ENCODE assay signal across 8 cellular contexts in genomic region chr6:34791164-34791841, GRCh38. TPM values are rescaled to one million over a fixed set of nuclear protein-coding genes. Genes with fewer than 3 reads are reported as not detected.
A peak's percentile ranks its signal among the peaks of the same experiment; 100 is the strongest.
DNase-seq lines count a peak whose midpoint lies in the region; ATAC-seq, FAIRE-seq and TF ChIP-seq lines count a peak whose summit lies in the region.

No MANE protein-coding gene starts in this region.

- H3K79me2 ChIP-seq in endothelial cell of umbilical vein (ENCODE audit: control insufficient read depth, insufficient read depth, low read length), result peaks cover 2% of the 10 kb centered on the region

- peak overlapping the region; percentile 97 for H3K4me2 ChIP-seq in endothelial cell of umbilical vein (ENCODE audit: insufficient read depth, low read length)

- no peaks in the 10 kb centered on the region for H3K9me1 ChIP-seq in endothelial cell of umbilical vein (replicated peaks; ENCODE audit: control insufficient read depth, extremely low read depth, insufficient read depth, low read length)

- peak overlapping the region; percentile 100 for H2AFZ ChIP-seq in endothelial cell of umbilical vein (ENCODE audit: low read depth, low read length)

- dilution Hi-C loops in endothelial cell of umbilical vein (cut with MboI; ENCODE audit: extremely low pct_ligation_motif_present, low sequenced_read_pairs), result no loop called here

- H3K4me1 Mint-ChIP-seq in activated CD8-positive, alpha-beta T cell treated with anti-CD3 and anti-CD28 coated beads, Interleukin-2, amount 10 ng/mL, durations not matched to agents 7 days and 5 days (ENCODE audit: low read depth), result peaks cover 20% of the 10 kb centered on the region
- H3K4me1 Mint-ChIP-seq in stimulated activated memory B cell treated with anti-CD40 and anti-IgM and Interleukin-4, amounts not matched to agents 10 μg/mL and 1 μg/mL and 100 μg/mL, for 72 hours, result peaks cover 29% of the 10 kb centered on the region

- POLR2A ChIA-PET in activated CD8-positive, alpha-beta T cell treated with anti-CD3 and anti-CD28 coated beads, Interleukin-2, amount 10 ng/mL, durations not matched to agents 7 days and 5 days (lab: Charles Lee), result interaction anchor here (0.6 to 2.7 kb wide), 15 partner anchors 13 to 401 kb away, joined by 3 to 24 read pairs (median 4); partner anchors contain the start of genes ANKS1A, ILRUN, SNRPC and TAF11
- POLR2A ChIA-PET in endothelial cell of umbilical vein (lab: Charles Lee), result interaction anchor here (0.9 kb wide), 1 partner anchor 96 kb away, joined by 3 read pairs; the partner anchor contains the start of gene TAF11

- BruUV-seq in endothelial cell of umbilical vein (replicated peaks; lab: Mats Ljungman, UMichigan), result TSS peak; percentile 37

- H3K9me3 ChIP-seq in endothelial cell of umbilical vein (replicated peaks; ENCODE audit: control insufficient read depth, insufficient read depth, low read length) (no peaks in the 10 kb centered on the region), mononuclear cell (ENCODE audit: low read depth, low read length) (no peaks in the 10 kb centered on the region)

- peak overlapping the region; percentile 30 for H3K27ac ChIP-seq in endothelial cell of umbilical vein (ENCODE audit: insufficient read depth, low read depth, low read length)

- DNase-seq in activated T-cell treated with anti-CD3 and anti-CD28 coated beads for 1 hour (ENCODE audit: low read depth) (peak; percentile 26), NCI-H2227 treated with DMSO at 0.1 percent for 48 hours (lab: John Stamatoyannopoulos, UW) (peak; percentile 49), endothelial cell of umbilical vein (ENCODE audit: low read depth, low spot score) (no peak)
- DNase-seq in activated T-cell treated with anti-CD3 and anti-CD28 coated beads, Interleukin-2, amount 50 U/mL, for 48 hours, result no peak
- no peak for DNase-seq in activated CD8-positive, alpha-beta T cell treated with anti-CD3 and anti-CD28 coated beads, Interleukin-2, amount 10 ng/mL, durations not matched to agents 7 days and 5 days

- peaks cover 21% of the 10 kb centered on the region for H3K4me1 ChIP-seq in endothelial cell of umbilical vein (ENCODE audit: control insufficient read depth, extremely low read depth, insufficient read depth, low read length)
- peaks cover 22% of the 10 kb centered on the region for H3K4me1 ChIP-seq in mononuclear cell (ENCODE audit: insufficient read depth, low read length)

- CTCF ChIA-PET in activated CD8-positive, alpha-beta T cell treated with anti-CD3 and anti-CD28 coated beads, Interleukin-2, amount 10 ng/mL, durations not matched to agents 7 days and 5 days (lab: Charles Lee), result interaction anchor here (0.7 to 1.6 kb wide), 16 partner anchors 8 to 542 kb away, joined by 3 to 13 read pairs (median 4); partner anchors contain the start of genes SNRPC and TAF11
- CTCF ChIA-PET in endothelial cell of umbilical vein (lab: Charles Lee), result interaction anchor here (1.0 to 2.9 kb wide), 18 partner anchors 14 to 448 kb away, joined by 3 to 14 read pairs (median 5); partner anchors contain the start of genes ANKS1A, ILRUN, SNRPC and TAF11

- FAIRE-seq in endothelial cell of umbilical vein (lab: Jason Lieb, UNC), result peak; percentile 59

- peak in 1 of 2 donors; percentile 4 for TF ChIP-seq CTCF in endothelial cell of umbilical vein (IDR thresholded peaks at IDR 0.05; ENCODE audit: extremely low read depth in 1 of 2, insufficient read depth in 1 of 2, low read depth in 1 of 2, low read length in 2 of 2)

- H3K27me3 ChIP-seq in endothelial cell of umbilical vein (ENCODE audit: control insufficient read depth in 2 of 2, insufficient read depth in 2 of 2, low read length in 2 of 2) (no peaks in the 10 kb centered on the region), mononuclear cell (ENCODE audit: insufficient read depth, low read length) (no peaks in the 10 kb centered on the region)

- intact Hi-C loops in endothelial cell of umbilical vein (cut with micrococcal nuclease), result loop anchor here (1.0 kb wide), 1 partner anchor 97 kb away; the partner anchor contains the start of gene TAF11

- H3K36me3 ChIP-seq in endothelial cell of umbilical vein (ENCODE audit: control insufficient read depth in 2 of 2, extremely low read depth in 1 of 2, insufficient read depth in 2 of 2, low read length in 2 of 2), result no peaks in the 10 kb centered on the region

- peaks cover 4% of the 10 kb centered on the region for H3K36me3 Mint-ChIP-seq in activated CD8-positive, alpha-beta T cell treated with anti-CD3 and anti-CD28 coated beads, Interleukin-2, amount 10 ng/mL, durations not matched to agents 7 days and 5 days (ENCODE audit: low read depth)
- peaks cover 4% of the 10 kb centered on the region for H3K36me3 Mint-ChIP-seq in stimulated activated memory B cell treated with anti-CD40 and anti-IgM and Interleukin-4, amounts not matched to agents 10 μg/mL and 1 μg/mL and 100 μg/mL, for 72 hours

- no peak for TF ChIP-seq POLR2A in endothelial cell of umbilical vein (IDR thresholded peaks at IDR 0.05; ENCODE audit: low read depth, low read length)

- ATAC-seq in HG02840 (IDR thresholded peaks at IDR 0.05; ENCODE audit: low FRiP score, unreplicated experiment), result peak; percentile 41
- peak; percentile 36 for ATAC-seq in activated CD8-positive, alpha-beta T cell treated with anti-CD3 and anti-CD28 coated beads, Interleukin-2, amount 10 ng/mL, durations not matched to agents 7 days and 5 days
- ATAC-seq in stimulated activated memory B cell treated with anti-CD40 and anti-IgM and Interleukin-4, amounts not matched to agents 10 μg/mL and 1 μg/mL and 100 μg/mL, for 72 hours, result peak; percentile 53

- H3K27me3 Mint-ChIP-seq in activated CD8-positive, alpha-beta T cell treated with anti-CD3 and anti-CD28 coated beads, Interleukin-2, amount 10 ng/mL, durations not matched to agents 7 days and 5 days (ENCODE audit: low read depth), result no peaks in the 10 kb centered on the region
- no peaks in the 10 kb centered on the region for H3K27me3 Mint-ChIP-seq in stimulated activated memory B cell treated with anti-CD40 and anti-IgM and Interleukin-4, amounts not matched to agents 10 μg/mL and 1 μg/mL and 100 μg/mL, for 72 hours

- H3K4me3 ChIP-seq in endothelial cell of umbilical vein (replicated peaks in 1 of 3; ENCODE audit: insufficient read depth in 1 of 3, low read depth in 1 of 3, low read length in 3 of 3) (peak overlapping the region; percentile 77 to 97 (median 82)), mononuclear cell (ENCODE audit: low read length) (peak overlapping the region; percentile 75)

- H3K9me3 Mint-ChIP-seq in activated CD8-positive, alpha-beta T cell treated with anti-CD3 and anti-CD28 coated beads, Interleukin-2, amount 10 ng/mL, durations not matched to agents 7 days and 5 days (ENCODE audit: insufficient read depth), result no peaks in the 10 kb centered on the region
- H3K9me3 Mint-ChIP-seq in stimulated activated memory B cell treated with anti-CD40 and anti-IgM and Interleukin-4, amounts not matched to agents 10 μg/mL and 1 μg/mL and 100 μg/mL, for 72 hours, result no peaks in the 10 kb centered on the region

- H3K4me3 Mint-ChIP-seq in activated CD8-positive, alpha-beta T cell treated with anti-CD3 and anti-CD28 coated beads, Interleukin-2, amount 10 ng/mL, durations not matched to agents 7 days and 5 days, result peak overlapping the region; percentile 96
- peak overlapping the region; percentile 95 for H3K4me3 Mint-ChIP-seq in stimulated activated memory B cell treated with anti-CD40 and anti-IgM and Interleukin-4, amounts not matched to agents 10 μg/mL and 1 μg/mL and 100 μg/mL, for 72 hours

- peaks cover 2% of the 10 kb centered on the region for H4K20me1 ChIP-seq in endothelial cell of umbilical vein (replicated peaks; ENCODE audit: control insufficient read depth, extremely low read depth, insufficient read depth, low read length)

- H3K27ac Mint-ChIP-seq in activated CD8-positive, alpha-beta T cell treated with anti-CD3 and anti-CD28 coated beads, Interleukin-2, amount 10 ng/mL, durations not matched to agents 7 days and 5 days, result peak overlapping the region; percentile 96
- peak overlapping the region; percentile 95 for H3K27ac Mint-ChIP-seq in stimulated activated memory B cell treated with anti-CD40 and anti-IgM and Interleukin-4, amounts not matched to agents 10 μg/mL and 1 μg/mL and 100 μg/mL, for 72 hours

- peak overlapping the region; percentile 68 for H3K9ac ChIP-seq in endothelial cell of umbilical vein (replicated peaks; ENCODE audit: extremely low read depth, insufficient read depth, low read length)

TF ChIP-seq in endothelial cell of umbilical vein, 7 proteins besides CTCF, POLR2A, EP300 and RAD21 (continues in another document):
- TF ChIP-seq GATA2 (IDR thresholded peaks at IDR 0.05; ENCODE audit: insufficient read depth, insufficient read length, low read depth, low read length), result no peak
- TF ChIP-seq JUN (IDR thresholded peaks at IDR 0.05; ENCODE audit: borderline replicate concordance, insufficient read depth, insufficient read length, low read depth), result no peak
- TF ChIP-seq MYC (IDR thresholded peaks at IDR 0.05; ENCODE audit: low read depth, low read length), result no peak
- no peak for TF ChIP-seq POLR2AphosphoS5 (IDR thresholded peaks at IDR 0.05; ENCODE audit: insufficient read depth, low read depth, low read length)
- TF ChIP-seq EZH2 (IDR thresholded peaks at IDR 0.05; ENCODE audit: borderline replicate concordance, low read depth, low read length, severe bottlenecking), result no peak

RNA-seq across cellular contexts. Expression of gene BLTP3A, which starts 0.6 kb away (rescaled TPM):
- total RNA-seq in activated CD8-positive, alpha-beta T cell treated with anti-CD3 and anti-CD28 coated beads, Interleukin-2, amount 10 ng/mL, durations not matched to agents 7 days and 5 days, result 10 to 100 TPM; 11.8 to 11.9 TPM
- total RNA-seq in endothelial cell of umbilical vein (9.3 and 10.5 TPM in 2 replicates), mononuclear cell (10.4 TPM)
- 4.2 and 4.6 TPM in 2 replicates for polyA plus RNA-seq in endothelial cell of umbilical vein
- 4.2 and 4.5 TPM in 2 replicates for polyA plus RNA-seq in endothelial cell of umbilical vein (2011; cell fraction: cytosol; rRNA removed)
- 6.8 and 8.0 TPM in 2 replicates for polyA plus RNA-seq in endothelial cell of umbilical vein (2011; cell fraction: nucleus; rRNA removed)
- 3.3 and 4.6 TPM in 2 replicates for polyA plus RNA-seq in endothelial cell of umbilical vein (2012)
- 21.7 and 22.6 TPM in 2 replicates for polyA minus RNA-seq in endothelial cell of umbilical vein
- polyA minus RNA-seq in endothelial cell of umbilical vein (2011; cell fraction: cytosol; rRNA and poly(A)+ RNA removed), result 29.2 TPM
- 9.4 and 11.2 TPM in 2 replicates for polyA minus RNA-seq in endothelial cell of umbilical vein (2011; cell fraction: nucleus; rRNA and poly(A)+ RNA removed)

RNA-seq across cellular contexts. Expression of gene SNRPC, which starts 34.0 kb away (rescaled TPM):
- total RNA-seq in activated CD8-positive, alpha-beta T cell treated with anti-CD3 and anti-CD28 coated beads, Interleukin-2, amount 10 ng/mL, durations not matched to agents 7 days and 5 days, result 100 to 1,000 TPM; 130 to 145 TPM
- total RNA-seq in endothelial cell of umbilical vein, result 137 and 141 TPM in 2 replicates
- 287 and 306 TPM in 2 replicates for polyA plus RNA-seq in endothelial cell of umbilical vein
- 316 and 379 TPM in 2 replicates for polyA plus RNA-seq in endothelial cell of umbilical vein (2011; cell fraction: cytosol; rRNA removed)
- 119 and 138 TPM in 2 replicates for polyA plus RNA-seq in endothelial cell of umbilical vein (2011; cell fraction: nucleus; rRNA removed)
- polyA plus RNA-seq in endothelial cell of umbilical vein (2012), result 138 and 173 TPM in 2 replicates
- polyA minus RNA-seq in endothelial cell of umbilical vein, result 58.1 and 70.2 TPM in 2 replicates
- polyA minus RNA-seq in endothelial cell of umbilical vein (2011; cell fraction: cytosol; rRNA and poly(A)+ RNA removed), result 57.4 TPM
- 17.1 and 18.2 TPM in 2 replicates for polyA minus RNA-seq in endothelial cell of umbilical vein (2011; cell fraction: nucleus; rRNA and poly(A)+ RNA removed)
- 72.4 TPM for total RNA-seq in mononuclear cell

Comparison
In these comparisons a context has a peak if more than half of its experiments do, and no peak if none do; other contexts are left out.
1. DNase-seq: peak in activated T-cell treated with anti-CD3 and anti-CD28 coated beads for 1 hour (single experiment) and NCI-H2227 treated with DMSO at 0.1 percent for 48 hours (single experiment); none in activated T-cell treated with anti-CD3 and anti-CD28 coated beads, Interleukin-2, amount 50 U/mL, for 48 hours (0 of 2), activated CD8-positive, alpha-beta T cell treated with anti-CD3 and anti-CD28 coated beads, Interleukin-2, amount 10 ng/mL, durations not matched to agents 7 days and 5 days (single experiment) and endothelial cell of umbilical vein (single experiment).
2. Peak in every context shown above with its lines, with median percentiles within 50 percentile points of each other: ATAC-seq.